Comparison of ENCODE assay signal across 19 cellular contexts in the genomic region with DNA sequence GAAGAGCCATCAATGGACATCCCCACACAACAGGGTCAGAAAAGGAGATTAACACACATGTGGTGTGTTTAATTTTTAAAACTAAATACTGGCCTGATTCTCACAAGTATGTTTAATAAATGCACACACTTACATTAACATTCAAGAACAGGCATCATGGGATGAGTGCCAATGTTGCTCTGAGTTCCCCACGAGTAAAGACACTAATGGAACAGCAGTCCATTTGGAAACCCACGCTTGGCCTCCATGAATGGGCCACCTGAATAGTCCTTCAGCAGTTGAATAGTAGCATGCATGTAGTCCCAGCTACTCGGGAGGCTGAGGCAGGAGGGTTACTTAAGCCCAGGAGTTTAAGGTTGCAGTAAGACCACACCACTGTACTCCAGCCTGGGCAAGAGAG.
DNase-seq lines count a peak whose midpoint lies in the region; ATAC-seq and TF ChIP-seq lines count a peak whose summit lies in the region.
"Had no signal": no experiment of that assay in that cellular context is flagged by ENCODE, and none has a peak within 500 bp of the region (broad histone marks: within the 10 kb centered on the region; RNA-seq: fewer than 3 reads in every experiment).

No MANE protein-coding gene starts in this region.

- DNase-seq in Right ventricle myocardium superior (no peak), cardiac septum (ENCODE audit: low spot score) (no peak), fibroblast of pulmonary artery (ENCODE audit: low read depth) (peak; percentile 75), left ventricle myocardium superior (peak; percentile 31), NCI-H2227 (lab: John Stamatoyannopoulos, UW; ENCODE audit: unreplicated experiment) (no peak), NOMO-1 (lab: John Stamatoyannopoulos, UW; ENCODE audit: unreplicated experiment in 2 of 2) (no peak)
- DNase-seq: CD4-positive, CD25-positive, alpha-beta regulatory T cell; H9; NCI-H1048; NCI-H1417; NCI-H1694; NCI-H2081; NCI-H510A; NCI-H69; SIG-M5; SK-N-SH had no signal

- intact Hi-C loops in Right ventricle myocardium superior (cut with DNase I) (no loop called here), cardiac septum (cut with DNase I) (no loop called here), left ventricle myocardium superior (cut with micrococcal nuclease) (no loop called here)

- TF ChIP-seq CTCF in fibroblast of pulmonary artery (IDR thresholded peaks at IDR 0.05; ENCODE audit: low read length, missing control alignments), result no peak

- ATAC-seq in Right ventricle myocardium superior (ENCODE audit: poor library complexity) (peak; percentile 80), left ventricle myocardium superior (peak; percentile 87), HG02981 (IDR thresholded peaks at IDR 0.05; ENCODE audit: unreplicated experiment) (no peak)
- ATAC-seq: Panc1 had no signal

- no peak overlapping the region for H3K4me3 ChIP-seq in fibroblast of pulmonary artery (replicated peaks; ENCODE audit: low read depth, low read length)
- H3K4me3 ChIP-seq: BLaER1 had no signal

Comparison
In these comparisons a context has a peak if more than half of its experiments do, and no peak if none do; other contexts are left out.
1. DNase-seq: peak in fibroblast of pulmonary artery (single experiment) and left ventricle myocardium superior (single experiment); none in Right ventricle myocardium superior (single experiment), cardiac septum (single experiment), NCI-H2227 (single experiment) and NOMO-1 (0 of 2).